9 cellular contexts compared by ENCODE assay signal in the genomic region with DNA sequence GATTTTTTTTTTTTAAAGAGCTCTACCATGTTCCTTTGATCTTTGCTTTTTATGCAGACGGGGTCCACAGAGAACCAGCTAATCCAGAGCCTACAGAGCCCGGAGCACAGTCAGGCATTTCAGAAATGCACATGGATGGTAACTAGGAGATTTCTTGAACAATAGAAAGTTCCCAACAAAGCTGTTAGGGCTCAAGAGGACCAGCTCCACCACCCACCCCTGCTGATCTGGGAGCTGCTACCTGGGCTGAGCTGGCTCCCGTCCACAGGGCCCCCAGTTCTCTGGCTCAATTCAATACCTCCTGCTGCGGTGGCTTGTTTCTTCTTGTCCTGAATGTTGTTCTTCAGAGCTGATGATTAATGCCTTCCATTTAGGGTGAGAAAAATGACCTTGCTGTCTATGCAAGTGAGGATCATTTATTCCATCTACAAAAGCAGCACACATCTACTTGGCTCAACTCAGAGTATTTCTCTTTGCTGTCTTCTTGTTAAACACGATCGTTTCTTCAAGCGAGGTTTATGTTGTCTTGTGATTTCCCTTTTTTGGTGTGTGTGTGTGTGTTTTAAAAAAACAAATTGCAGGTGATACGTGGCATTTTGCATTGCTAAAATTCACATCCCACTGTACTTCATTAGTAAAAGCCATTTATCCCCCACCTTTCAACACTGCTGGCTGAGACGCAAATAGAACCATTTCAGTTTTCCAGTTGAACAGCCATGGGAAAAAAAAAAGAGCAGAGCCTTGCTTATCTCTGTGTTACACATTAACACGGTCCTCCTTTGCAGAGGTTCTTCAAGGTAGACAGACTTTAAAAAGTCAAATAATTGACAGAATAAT. TPM values are rescaled to one million over a fixed set of nuclear protein-coding genes. Genes with fewer than 3 reads are reported as not detected.
DNase-seq lines count a peak whose midpoint lies in the region; ATAC-seq and TF ChIP-seq lines count a peak whose summit lies in the region.
"Had no signal": no experiment of that assay in that cellular context is flagged by ENCODE, and none has a peak within 500 bp of the region (broad histone marks: within the 10 kb centered on the region; RNA-seq: fewer than 3 reads in every experiment).

No MANE protein-coding gene starts in this region.

- H3K79me1 ChIP-seq in neuronal stem cell (ENCODE audit: low read depth, low read length): no peaks in the 10 kb centered on the region

- H3K9me3 ChIP-seq in neuronal stem cell (replicated peaks in 1 of 2; ENCODE audit: control insufficient read depth in 2 of 2, insufficient read depth in 1 of 2, low read depth in 1 of 2, low read length in 2 of 2): no peaks in the 10 kb centered on the region

- no CpG with 5 or more reads among the region's 10 CpGs for WGBS in neuronal stem cell (ENCODE audit: extremely low coverage in 2 of 2, insufficient read length in 2 of 2, insufficient replicate concordance in 1 of 2), 2 donors

- H3K18ac ChIP-seq in neuronal stem cell (ENCODE audit: low read length): no peak overlapping the region

- no peak overlapping the region for H2BK5ac ChIP-seq in neuronal stem cell (ENCODE audit: low read length)

- DNase-seq in DMS79 treated with DMSO at 0.1 percent for 48 hours (lab: John Stamatoyannopoulos, UW) (peak; percentile 83), NCI-H345 treated with DMSO at 0.1 percent for 48 hours (lab: John Stamatoyannopoulos, UW; ENCODE audit: unreplicated experiment) (peak; percentile 87), neuronal stem cell (ENCODE audit: low spot score) (peak; percentile 11)

- no peak overlapping the region for H3K23ac ChIP-seq in neuronal stem cell (ENCODE audit: low read depth, low read length, poor library complexity)

- H3K27me3 ChIP-seq in neuronal stem cell (ENCODE audit: control insufficient read depth in 3 of 3, insufficient read depth in 3 of 3, low read depth in 1 of 3, low read length in 3 of 3): peaks cover 0 to 2% (median 0%) of the 10 kb centered on the region in 3 experiments

- H2AK5ac ChIP-seq in neuronal stem cell (ENCODE audit: low read depth, low read length): no peak overlapping the region

- peak overlapping the region; percentile 27 for H2AFZ ChIP-seq in neuronal stem cell (ENCODE audit: low read length)

- no peak overlapping the region for H3K4ac ChIP-seq in neuronal stem cell (ENCODE audit: low read length)

- no peak overlapping the region for H4K91ac ChIP-seq in neuronal stem cell (ENCODE audit: low read depth, low read length, poor library complexity)

- no peak overlapping the region for H3K9ac ChIP-seq in neuronal stem cell (ENCODE audit: low read depth, low read length, poor library complexity)

- no peak overlapping the region for H2BK15ac ChIP-seq in neuronal stem cell (ENCODE audit: low read length)

- H2BK120ac ChIP-seq in neuronal stem cell (ENCODE audit: low read depth, low read length): no peak overlapping the region

- H4K8ac ChIP-seq in neuronal stem cell (ENCODE audit: low read depth, low read length): no peak overlapping the region

- no peak for TF ChIP-seq POLR2A in GM18505 (IDR thresholded peaks at IDR 0.05; ENCODE audit: borderline replicate concordance, extremely low read depth, insufficient read depth, insufficient read length)

- H3K27ac ChIP-seq in neuronal stem cell (replicated peaks; ENCODE audit: low read length): peak overlapping the region; percentile 20
- H3K27ac ChIP-seq: SK-N-MC had no signal

- no peak overlapping the region for H2BK12ac ChIP-seq in neuronal stem cell (ENCODE audit: low read length)

- no peak overlapping the region for H3K14ac ChIP-seq in neuronal stem cell (ENCODE audit: low read length)

- H3K4me1 ChIP-seq in neuronal stem cell (ENCODE audit: control insufficient read depth in 2 of 2, insufficient read depth in 1 of 2, low read depth in 1 of 2, low read length in 2 of 2): peaks cover 8 to 16% of the 10 kb centered on the region in 2 donors

- no peak overlapping the region for H3K4me2 ChIP-seq in neuronal stem cell (ENCODE audit: insufficient read depth, low read length, poor library complexity, severe bottlenecking)

- ATAC-seq in esophagus mucosa (peak; percentile 51), HG03135 (IDR thresholded peaks at IDR 0.05; ENCODE audit: unreplicated experiment) (no peak), GM18505 (IDR thresholded peaks at IDR 0.05; ENCODE audit: unreplicated experiment) (no peak), HG03439 (IDR thresholded peaks at IDR 0.05; ENCODE audit: unreplicated experiment) (no peak), GM18861 (IDR thresholded peaks at IDR 0.05; ENCODE audit: unreplicated experiment) (no peak)

- H3K4me3 ChIP-seq in neuronal stem cell (ENCODE audit: low read length in 2 of 2): no peak overlapping the region
- H3K4me3 ChIP-seq: SK-N-MC had no signal

- H3K36me3 ChIP-seq in neuronal stem cell (replicated peaks in 1 of 2; ENCODE audit: control insufficient read depth in 2 of 2, insufficient read depth in 2 of 2, low read length in 2 of 2): no peaks in the 10 kb centered on the region

RNA-seq across cellular contexts. Expression of a gene that starts 31.3 kb away (rescaled TPM):
- total RNA-seq in esophagus mucosa: 40.9 TPM
- 3.3 TPM for polyA plus RNA-seq in neuronal stem cell (2013, experiment 1 of 2)
- 3.1 TPM for polyA plus RNA-seq in neuronal stem cell (2013, experiment 2 of 2)

Comparison
In these comparisons a context has a peak if more than half of its experiments do, and no peak if none do; other contexts are left out.
1. DNase-seq: peak in every context shown above with its lines; median percentile 87 in NCI-H345 treated with DMSO at 0.1 percent for 48 hours; 83 in DMS79 treated with DMSO at 0.1 percent for 48 hours; 11 in neuronal stem cell.